22 cellular contexts compared by ENCODE assay signal in genomic region chr17:73681946-73682345, GRCh38. TPM values are rescaled to one million over a fixed set of nuclear protein-coding genes. Genes with fewer than 3 reads are reported as not detected.
"Had no signal": no experiment of that assay in that cellular context is flagged by ENCODE, and none has a peak within 500 bp of the region (broad histone marks: within the 10 kb centered on the region; RNA-seq: fewer than 3 reads in every experiment).

No MANE protein-coding gene starts in this region.

- H3K9ac ChIP-seq: SK-N-SH had no signal

- FAIRE-seq: RCC 7860 had no signal

- H3K4me3 ChIP-seq: MG63 had no signal

- DNase-seq: IMR-90, Karpas-422, KG1, MG63, NCI-H1092, NCI-H1105 treated with DMSO at 0.1 percent for 48 hours, NCI-H1417 treated with DMSO at 0.1 percent for 48 hours, NCI-H187, NCI-H2029, NCI-H2081 treated with DMSO at 0.1 percent for 48 hours, NCI-H2171, NCI-H226, NCI-H446, NCI-H510A, NCI-H524 treated with DMSO at 0.1 percent for 48 hours, NCI-H69, NCI-H774, RPMI8226, SHP77, SK-N-SH had no signal

- H3K9me3 ChIP-seq: MG63, SK-N-SH had no signal

- H3K36me3 ChIP-seq: MG63 had no signal

- H3K4me2 ChIP-seq: SK-N-SH had no signal

RNA-seq across cellular contexts. Expression of gene SDK2, which starts 37.7 kb away (rescaled TPM):
- total RNA-seq: HT-29 had no signal
